Comparison of ENCODE assay signal across 28 cellular contexts in genomic region chr4:71322425-71322824, GRCh38.
"Had no signal": no experiment of that assay in that cellular context is flagged by ENCODE, and none has a peak within 500 bp of the region (broad histone marks: within the 10 kb centered on the region; RNA-seq: fewer than 3 reads in every experiment).

No MANE protein-coding gene starts in this region.

- ATAC-seq: activated T-cell treated with anti-CD3 and anti-CD28 coated beads, Interleukin-2, amount 50 U/mL, for 4 hours; body of pancreas; gastrocnemius medialis; left colon; lower lobe of right lung; mucosa of descending colon; sciatic nerve; stimulated activated naive B cell treated with anti-CD40 and anti-IgM and Interleukin-4, amounts not matched to agents 10 μg/mL and 1 μg/mL and 100 μg/mL, for 72 hours had no signal

- H3K4me3 Mint-ChIP-seq: activated naive CD8-positive, alpha-beta T cell treated with anti-CD3 and anti-CD28 coated beads, Interleukin-2, amount 10 ng/mL, durations not matched to agents 7 days and 5 days; activated T-cell treated with anti-CD3 and anti-CD28 coated beads, Interleukin-2, amount 50 U/mL, for 4 hours; dendritic cell treated with granulocyte-macrophage colony-stimulating factor and Interleukin-4, amounts not matched to agents 40 ng/mL and 50 ng/mL, for 4 days; nephron progenitor cell; stimulated activated naive B cell treated with anti-CD40 and anti-IgM and Interleukin-4, amounts not matched to agents 10 μg/mL and 1 μg/mL and 100 μg/mL, for 72 hours had no signal

- H3K9me3 ChIP-seq: body of pancreas, gastrocnemius medialis, lower lobe of right lung, mucosa of descending colon, testis had no signal

- H3K27ac ChIP-seq: body of pancreas, cardiac muscle cell, gastrocnemius medialis, lower lobe of right lung, testis had no signal

- DNase-seq: activated CD4-positive, alpha-beta T cell treated with anti-CD3 and anti-CD28 coated beads for 4 hours; activated CD4-positive, alpha-beta T cell treated with anti-CD3 and anti-CD28 coated beads, Interleukin-2, amount 50 U/mL, for 48 hours; activated CD4-positive, CD25-positive, alpha-beta regulatory T cell; activated CD8-positive, alpha-beta memory T cell treated with anti-CD3 and anti-CD28 coated beads, Interleukin-2, amount 50 U/mL, for 48 hours; activated naive CD4-positive, alpha-beta T cell; activated naive CD8-positive, alpha-beta T cell treated with anti-CD3 and anti-CD28 coated beads, Interleukin-2, amount 10 ng/mL, durations not matched to agents 7 days and 5 days; activated T-cell treated with anti-CD3 and anti-CD28 coated beads, Interleukin-2, amount 50 U/mL, for 4 hours; body of pancreas; effector CD4-positive, alpha-beta T cell; gastrocnemius medialis; head of caudate nucleus; hypothalamus; left colon; lower lobe of right lung; mesendoderm; mucosa of descending colon; nephron progenitor cell; small intestine; stimulated activated CD4-positive, alpha-beta T cell treated with anti-CD3 and anti-CD28 coated beads, Interleukin-2, amount 100 ng/mL, for 24 hours; stimulated activated CD8-positive, alpha-beta memory T cell treated with anti-CD3 and anti-CD28 coated beads, Interleukin-4, amount 100 ng/mL, for 48 hours; stimulated activated naive B cell treated with anti-CD40 and anti-IgM and Interleukin-4, amounts not matched to agents 10 μg/mL and 1 μg/mL and 100 μg/mL, for 72 hours; testis; trophoblast cell had no signal

- H3K27me3 Mint-ChIP-seq: dendritic cell treated with granulocyte-macrophage colony-stimulating factor and Interleukin-4, amounts not matched to agents 40 ng/mL and 50 ng/mL, for 4 days had no signal

- H3K27me3 ChIP-seq: body of pancreas, cardiac muscle cell, gastrocnemius medialis, testis had no signal

- FAIRE-seq: endometrium, small intestine had no signal

- H3K27ac Mint-ChIP-seq: activated naive CD8-positive, alpha-beta T cell treated with anti-CD3 and anti-CD28 coated beads, Interleukin-2, amount 10 ng/mL, durations not matched to agents 7 days and 5 days; activated T-helper 2 cell treated with anti-CD3 and anti-CD28 coated beads, Interferon-gamma antibody, Interleukin-2, Interleukin-4, amounts not matched to agents 10 μg/mL and 5 μg/mL and 100 μg/mL, durations not matched to agents 14 hours and 24 hours and 36 hours; dendritic cell treated with granulocyte-macrophage colony-stimulating factor and Interleukin-4, amounts not matched to agents 40 ng/mL and 50 ng/mL, for 4 days; nephron progenitor cell; stimulated activated naive B cell treated with anti-CD40 and anti-IgM and Interleukin-4, amounts not matched to agents 10 μg/mL and 1 μg/mL and 100 μg/mL, for 72 hours had no signal

- H3K9me3 Mint-ChIP-seq: activated naive CD8-positive, alpha-beta T cell treated with anti-CD3 and anti-CD28 coated beads, Interleukin-2, amount 10 ng/mL, durations not matched to agents 7 days and 5 days; activated T-cell treated with anti-CD3 and anti-CD28 coated beads, Interleukin-2, amount 50 U/mL, for 4 hours; activated T-helper 2 cell treated with anti-CD3 and anti-CD28 coated beads, Interferon-gamma antibody, Interleukin-2, Interleukin-4, amounts not matched to agents 10 μg/mL and 5 μg/mL and 100 μg/mL, durations not matched to agents 14 hours and 24 hours and 36 hours; dendritic cell treated with granulocyte-macrophage colony-stimulating factor and Interleukin-4, amounts not matched to agents 40 ng/mL and 50 ng/mL, for 4 days; nephron progenitor cell; stimulated activated naive B cell treated with anti-CD40 and anti-IgM and Interleukin-4, amounts not matched to agents 10 μg/mL and 1 μg/mL and 100 μg/mL, for 72 hours had no signal

- H3K4me1 ChIP-seq: body of pancreas, gastrocnemius medialis, lower lobe of right lung, testis had no signal

- H3K36me3 ChIP-seq: cardiac muscle cell, gastrocnemius medialis, lower lobe of right lung had no signal

- H3K36me3 Mint-ChIP-seq: activated naive CD8-positive, alpha-beta T cell treated with anti-CD3 and anti-CD28 coated beads, Interleukin-2, amount 10 ng/mL, durations not matched to agents 7 days and 5 days; stimulated activated naive B cell treated with anti-CD40 and anti-IgM and Interleukin-4, amounts not matched to agents 10 μg/mL and 1 μg/mL and 100 μg/mL, for 72 hours had no signal

- H3K4me1 Mint-ChIP-seq: activated naive CD8-positive, alpha-beta T cell treated with anti-CD3 and anti-CD28 coated beads, Interleukin-2, amount 10 ng/mL, durations not matched to agents 7 days and 5 days; nephron progenitor cell; stimulated activated naive B cell treated with anti-CD40 and anti-IgM and Interleukin-4, amounts not matched to agents 10 μg/mL and 1 μg/mL and 100 μg/mL, for 72 hours had no signal

- H3K4me3 ChIP-seq: body of pancreas, cardiac muscle cell, gastrocnemius medialis, lower lobe of right lung, mucosa of descending colon, testis had no signal
